In the genomic region with DNA sequence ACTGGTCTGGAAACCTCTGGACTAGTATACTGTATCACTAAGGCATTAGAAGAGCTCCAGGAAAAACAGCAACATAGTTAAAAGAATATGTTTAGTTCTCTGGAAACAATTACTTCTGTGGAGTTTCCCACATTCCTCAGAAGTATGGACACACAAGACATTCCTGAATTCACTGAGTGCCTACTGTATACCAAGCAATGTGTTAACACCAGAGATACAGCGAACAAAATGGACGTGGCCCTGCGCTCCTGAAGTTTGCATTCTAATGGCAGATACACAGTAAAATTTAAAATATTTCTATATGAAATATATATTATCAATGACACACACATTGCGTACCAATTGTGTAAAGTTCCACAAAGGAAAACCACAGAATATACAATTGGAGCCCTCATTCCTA, we compare ENCODE assay signal across 9 cellular contexts. TPM values are rescaled to one million over a fixed set of nuclear protein-coding genes. Genes with fewer than 3 reads are reported as not detected.
A peak's percentile ranks its signal among the peaks of the same experiment; 100 is the strongest.
DNase-seq lines count a peak whose midpoint lies in the region; ATAC-seq and TF ChIP-seq lines count a peak whose summit lies in the region.
"Had no signal": no experiment of that assay in that cellular context is flagged by ENCODE, and none has a peak within 500 bp of the region (broad histone marks: within the 10 kb centered on the region; RNA-seq: fewer than 3 reads in every experiment).

No MANE protein-coding gene starts in this region.

- DNase-seq in DMS53 (lab: John Stamatoyannopoulos, UW), result peak; percentile 32
- DNase-seq in DMS53 treated with DMSO at 0.1 percent for 48 hours (lab: John Stamatoyannopoulos, UW; ENCODE audit: unreplicated experiment), result no peak
- DNase-seq in activated CD4-positive, alpha-beta memory T cell treated with anti-CD3 and anti-CD28 coated beads, Interleukin-2, amount 10 ng/mL, durations not matched to agents 7 days and 5 days, result no peak
- DNase-seq in HPDE6-E6E7 (ENCODE audit: extremely low spot score), result no peak
- no peak for DNase-seq in GM13976 (ENCODE audit: low spot score)
- DNase-seq in activated CD4-positive, alpha-beta T cell treated with anti-CD3 and anti-CD28 coated beads, Interleukin-2, amount 50 U/mL, for 4 hours, result no peak

- CTCF ChIA-PET in activated CD4-positive, alpha-beta memory T cell treated with anti-CD3 and anti-CD28 coated beads, Interleukin-2, amount 10 ng/mL, durations not matched to agents 7 days and 5 days (lab: Charles Lee), result interaction anchor here (0.9 to 3.3 kb wide), 16 partner anchors 15 to 340 kb away, joined by 3 to 31 read pairs (median 4); partner anchors contain the start of gene VASH1

- H3K36me3 Mint-ChIP-seq in activated CD4-positive, alpha-beta memory T cell treated with anti-CD3 and anti-CD28 coated beads, Interleukin-2, amount 10 ng/mL, durations not matched to agents 7 days and 5 days (ENCODE audit: low read depth), result peaks cover 4% of the 10 kb centered on the region
- peaks cover 28% of the 10 kb centered on the region for H3K36me3 Mint-ChIP-seq in stimulated activated memory B cell treated with anti-CD40 and anti-IgM and Interleukin-4, amounts not matched to agents 10 μg/mL and 1 μg/mL and 100 μg/mL, for 72 hours

- H3K27ac Mint-ChIP-seq in activated CD4-positive, alpha-beta memory T cell treated with anti-CD3 and anti-CD28 coated beads, Interleukin-2, amount 10 ng/mL, durations not matched to agents 7 days and 5 days, result no peak overlapping the region
- H3K27ac Mint-ChIP-seq in stimulated activated memory B cell treated with anti-CD40 and anti-IgM and Interleukin-4, amounts not matched to agents 10 μg/mL and 1 μg/mL and 100 μg/mL, for 72 hours, result peak overlapping the region; percentile 78

- H3K4me1 Mint-ChIP-seq in activated CD4-positive, alpha-beta memory T cell treated with anti-CD3 and anti-CD28 coated beads, Interleukin-2, amount 10 ng/mL, durations not matched to agents 7 days and 5 days, result peaks cover 25% of the 10 kb centered on the region
- H3K4me1 Mint-ChIP-seq in stimulated activated memory B cell treated with anti-CD40 and anti-IgM and Interleukin-4, amounts not matched to agents 10 μg/mL and 1 μg/mL and 100 μg/mL, for 72 hours, result peaks cover 52% of the 10 kb centered on the region

- H3K4me3 ChIP-seq in iPS-11a (ENCODE audit: low read depth, low read length), result peak overlapping the region; percentile 79

- POLR2A ChIA-PET in activated CD4-positive, alpha-beta memory T cell treated with anti-CD3 and anti-CD28 coated beads, Interleukin-2, amount 10 ng/mL, durations not matched to agents 7 days and 5 days (lab: Charles Lee), result interaction anchor here (0.7 to 2.5 kb wide), 9 partner anchors 23 to 308 kb away, joined by 3 to 9 read pairs (median 4); partner anchors contain the start of gene VASH1

- H3K9me3 Mint-ChIP-seq in activated CD4-positive, alpha-beta memory T cell treated with anti-CD3 and anti-CD28 coated beads, Interleukin-2, amount 10 ng/mL, durations not matched to agents 7 days and 5 days, result no peaks in the 10 kb centered on the region
- no peaks in the 10 kb centered on the region for H3K9me3 Mint-ChIP-seq in stimulated activated memory B cell treated with anti-CD40 and anti-IgM and Interleukin-4, amounts not matched to agents 10 μg/mL and 1 μg/mL and 100 μg/mL, for 72 hours

- H3K27me3 Mint-ChIP-seq in activated CD4-positive, alpha-beta memory T cell treated with anti-CD3 and anti-CD28 coated beads, Interleukin-2, amount 10 ng/mL, durations not matched to agents 7 days and 5 days, result no peaks in the 10 kb centered on the region
- H3K27me3 Mint-ChIP-seq in stimulated activated memory B cell treated with anti-CD40 and anti-IgM and Interleukin-4, amounts not matched to agents 10 μg/mL and 1 μg/mL and 100 μg/mL, for 72 hours, result no peaks in the 10 kb centered on the region

- no peak for ATAC-seq in stimulated activated memory B cell treated with anti-CD40 and anti-IgM and Interleukin-4, amounts not matched to agents 10 μg/mL and 1 μg/mL and 100 μg/mL, for 72 hours

- in situ Hi-C loops in GM13976 (cut with MboI; ENCODE audit: low sequenced_read_pairs, unreplicated experiment), result no loop called here

- no peak for TF ChIP-seq CTCF in GM13976 (IDR thresholded peaks at IDR 0.05; ENCODE audit: borderline replicate concordance, control extremely low read depth, extremely low read depth, insufficient read depth, missing control alignments)

- H3K4me3 Mint-ChIP-seq in activated CD4-positive, alpha-beta memory T cell treated with anti-CD3 and anti-CD28 coated beads, Interleukin-2, amount 10 ng/mL, durations not matched to agents 7 days and 5 days, result peak overlapping the region; percentile 90
- H3K4me3 Mint-ChIP-seq in stimulated activated memory B cell treated with anti-CD40 and anti-IgM and Interleukin-4, amounts not matched to agents 10 μg/mL and 1 μg/mL and 100 μg/mL, for 72 hours, result peak overlapping the region; percentile 89

RNA-seq across cellular contexts. Expression of gene ANGEL1, which starts 1.1 kb away (rescaled TPM):
- 10 to 100 TPM in 1 of 2 experiments, 1 to 10 TPM in 1; 9.9 to 11.0 TPM for total RNA-seq in activated CD4-positive, alpha-beta memory T cell treated with anti-CD3 and anti-CD28 coated beads, Interleukin-2, amount 10 ng/mL, durations not matched to agents 7 days and 5 days

RNA-seq across cellular contexts. Expression of gene LRRC74A, which starts 14.6 kb away (rescaled TPM):
- total RNA-seq in activated CD4-positive, alpha-beta memory T cell treated with anti-CD3 and anti-CD28 coated beads, Interleukin-2, amount 10 ng/mL, durations not matched to agents 7 days and 5 days, result not detected
- total RNA-seq: pulmonary artery endothelial cell had no signal

RNA-seq across cellular contexts. Expression of gene VASH1, which starts 50.3 kb away (rescaled TPM):
- 1 to 10 TPM; 2.5 to 2.6 TPM for total RNA-seq in activated CD4-positive, alpha-beta memory T cell treated with anti-CD3 and anti-CD28 coated beads, Interleukin-2, amount 10 ng/mL, durations not matched to agents 7 days and 5 days
